ENCODE assay signal across 1 cellular context in genomic region chr1:47192458-47193384, GRCh38.
TF ChIP-seq lines count a peak whose summit lies in the region.

No MANE protein-coding gene starts in this region.

TF ChIP-seq in HepG2, 621 proteins besides CTCF, POLR2A, EP300 and RAD21 (continues in another document):
- TF ChIP-seq AFF4 (CRISPR knock-in tag; IDR thresholded peaks at IDR 0.05) (peak; percentile 62; the same call in 1 of the 2 replicates), THAP9 (CRISPR knock-in tag; IDR thresholded peaks at IDR 0.05; ENCODE audit: borderline replicate concordance) (peak; percentile 29; the same call in 1 of the 2 replicates), ATRX (CRISPR knock-in tag; IDR thresholded peaks at IDR 0.05; ENCODE audit: borderline replicate concordance) (no peak), FOXP4 (CRISPR knock-in tag; IDR thresholded peaks at IDR 0.05) (peak; percentile 81), ZNF331 (CRISPR knock-in tag; IDR thresholded peaks at IDR 0.05) (peak; percentile 33; the same call in 1 of the 2 replicates), NKX3-1 (CRISPR knock-in tag; IDR thresholded peaks at IDR 0.05) (0 out of 2 replicates have a peak, but pooled peaks have one; percentile 28), HNF4G (IDR thresholded peaks at IDR 0.05; ENCODE audit: borderline replicate concordance, low read depth, low read length) (peak; percentile 73), HNF4G (CRISPR knock-in tag; IDR thresholded peaks at IDR 0.05; ENCODE audit: borderline replicate concordance, low read depth) (peak; percentile 93), ZMAT5 (CRISPR knock-in tag; IDR thresholded peaks at IDR 0.05; ENCODE audit: borderline replicate concordance, low read depth) (no peak), NBN (conservative IDR thresholded peaks at IDR 0.05) (no peak), ETS1 (CRISPR knock-in tag; IDR thresholded peaks at IDR 0.05) (no peak; the same call in 1 of the 2 replicates), MIER3 (CRISPR knock-in tag; IDR thresholded peaks at IDR 0.05; ENCODE audit: borderline replicate concordance) (peak; percentile 43; the same call in 1 of the 2 replicates), AGO2 (optimal IDR thresholded peaks at IDR 0.05; ENCODE audit: low read depth, low read length) (no peak), GABPB1 (CRISPR knock-in tag; IDR thresholded peaks at IDR 0.05) (peak; percentile 57), ZNF883 (CRISPR knock-in tag; IDR thresholded peaks at IDR 0.05; ENCODE audit: not compliant biosample characterization) (no peak), MXD3 (CRISPR knock-in tag; IDR thresholded peaks at IDR 0.05) (peak; percentile 32; the same call in 1 of the 2 replicates), PAF1 (CRISPR knock-in tag; IDR thresholded peaks at IDR 0.05) (no peak), NR1H2 (CRISPR knock-in tag; IDR thresholded peaks at IDR 0.05; ENCODE audit: borderline replicate concordance, low read depth) (no peak), TBX3 (IDR thresholded peaks at IDR 0.05; ENCODE audit: borderline replicate concordance) (no peak), KIAA2018 (CRISPR knock-in tag; IDR thresholded peaks at IDR 0.05; ENCODE audit: borderline replicate concordance) (no peak), GATAD2A (CRISPR knock-in tag; IDR thresholded peaks at IDR 0.05) (no peak; the same call in 1 of the 2 replicates), ISL2 (CRISPR knock-in tag; IDR thresholded peaks at IDR 0.05) (peak; percentile 41; the same call in 1 of the 2 replicates), ZBTB7B (CRISPR knock-in tag; IDR thresholded peaks at IDR 0.05) (peak; percentile 61), SP2 (CRISPR knock-in tag; IDR thresholded peaks at IDR 0.05) (0 out of 2 replicates have a peak, but pooled peaks have one; percentile 15), ZNF652 (CRISPR knock-in tag; IDR thresholded peaks at IDR 0.05; ENCODE audit: borderline replicate concordance, low read depth) (peak; percentile 9; the same call in 1 of the 2 replicates), ZSCAN21 (CRISPR knock-in tag; IDR thresholded peaks at IDR 0.05; ENCODE audit: borderline replicate concordance) (no peak; the same call in 1 of the 2 replicates), HNF4A (CRISPR knock-in tag; IDR thresholded peaks at IDR 0.05) (peak; percentile 93), ZKSCAN8 (CRISPR knock-in tag; IDR thresholded peaks at IDR 0.05; ENCODE audit: borderline replicate concordance) (peak; percentile 55; the same call in 1 of the 2 replicates), ZNF501 (CRISPR knock-in tag; IDR thresholded peaks at IDR 0.05) (peak; percentile 48), MTA3 (CRISPR knock-in tag; IDR thresholded peaks at IDR 0.05) (no peak), ZNF574 (CRISPR knock-in tag; IDR thresholded peaks at IDR 0.05) (peak; percentile 64), RXRB (CRISPR knock-in tag; IDR thresholded peaks at IDR 0.05; ENCODE audit: borderline replicate concordance) (peak; percentile 70), SMARCE1 (IDR thresholded peaks at IDR 0.05; ENCODE audit: borderline replicate concordance) (no peak), ZNF891 (CRISPR knock-in tag; IDR thresholded peaks at IDR 0.05) (peak; percentile 74; the same call in 1 of the 2 replicates)
